Comparison of ENCODE assay signal across 20 cellular contexts in the genomic region with DNA sequence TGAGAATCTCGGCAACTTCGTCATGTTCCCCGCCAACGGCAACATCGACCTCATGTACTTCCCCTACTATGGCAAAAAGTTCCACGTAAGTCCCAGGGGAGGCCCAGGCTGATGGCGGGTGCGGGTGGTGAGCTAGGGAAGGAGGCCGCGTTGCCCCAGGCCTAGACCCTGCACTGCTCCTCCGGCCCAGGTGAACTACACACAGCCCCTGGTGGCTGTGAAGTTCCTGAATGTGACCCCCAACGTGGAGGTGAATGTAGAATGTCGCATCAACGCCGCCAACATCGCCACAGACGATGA. TPM values are rescaled to one million over a fixed set of nuclear protein-coding genes. Genes with fewer than 3 reads are reported as not detected.
DNase-seq lines count a peak whose midpoint lies in the region; ATAC-seq, FAIRE-seq and TF ChIP-seq lines count a peak whose summit lies in the region.
"Had no signal": no experiment of that assay in that cellular context is flagged by ENCODE, and none has a peak within 500 bp of the region (broad histone marks: within the 10 kb centered on the region; RNA-seq: fewer than 3 reads in every experiment).

No MANE protein-coding gene starts in this region.

- peaks cover 41% of the 10 kb centered on the region for H3K4me1 Mint-ChIP-seq in GM23338
- H3K4me1 Mint-ChIP-seq in dendritic cell treated with granulocyte-macrophage colony-stimulating factor and Interleukin-4, amounts not matched to agents 40 ng/mL and 50 ng/mL, for 4 days (ENCODE audit: low read depth) = peaks cover 32% of the 10 kb centered on the region
- peaks cover 37% of the 10 kb centered on the region for H3K4me1 Mint-ChIP-seq in stimulated activated memory B cell treated with anti-CD40 and anti-IgM and Interleukin-4, amounts not matched to agents 10 μg/mL and 1 μg/mL and 100 μg/mL, for 72 hours

- intact Hi-C loops in dendritic cell treated with granulocyte-macrophage colony-stimulating factor and Interleukin-4, amounts not matched to agents 40 ng/mL and 50 ng/mL, for 4 days (cut with micrococcal nuclease) = no loop called here
- intact Hi-C loops in left lung (cut with DNase I) = no loop called here

- ATAC-seq in GM23338 (no peak), left lung (no peak)
- peak; percentile 65 for ATAC-seq in stimulated activated memory B cell treated with anti-CD40 and anti-IgM and Interleukin-4, amounts not matched to agents 10 μg/mL and 1 μg/mL and 100 μg/mL, for 72 hours

- H2AFZ ChIP-seq in GM23338 = no peak overlapping the region

- peaks cover 10% of the 10 kb centered on the region for H3F3A ChIP-seq in GM23338 (replicated peaks; ENCODE audit: low read depth)

- H3K9me3 Mint-ChIP-seq in GM23338 = peaks cover 2% of the 10 kb centered on the region; the same call in 2 of the 3 replicates
- no peaks in the 10 kb centered on the region for H3K9me3 Mint-ChIP-seq in dendritic cell treated with granulocyte-macrophage colony-stimulating factor and Interleukin-4, amounts not matched to agents 40 ng/mL and 50 ng/mL, for 4 days
- peaks cover 2% of the 10 kb centered on the region for H3K9me3 Mint-ChIP-seq in stimulated activated memory B cell treated with anti-CD40 and anti-IgM and Interleukin-4, amounts not matched to agents 10 μg/mL and 1 μg/mL and 100 μg/mL, for 72 hours

- H3K9me2 ChIP-seq in GM23338 (ENCODE audit: insufficient read depth) = no peaks in the 10 kb centered on the region; the same call in 1 of the 2 replicates
- H3K9me2 ChIP-seq: SK-N-SH had no signal

- peak; percentile 15 for DNase-seq in CD1c-positive myeloid dendritic cell (ENCODE audit: extremely low spot score)
- DNase-seq in GM23338 (ENCODE audit: low spot score) = no peak
- DNase-seq in left lung = no peak
- DNase-seq in frontal cortex (ENCODE audit: low spot score in 2 of 2) = no peak
- no peak for DNase-seq in NCI-H2029 (lab: John Stamatoyannopoulos, UW)
- DNase-seq: COR-L47, GF-D8, H9, NCI-H1417 treated with DMSO at 0.1 percent for 48 hours, NCI-H187 treated with DMSO at 0.1 percent for 48 hours, NCI-H226, SHP77 treated with DMSO at 0.1 percent for 48 hours, SK-N-SH had no signal

- no peaks in the 10 kb centered on the region for H3K9me3 ChIP-seq in left lung
- H3K9me3 ChIP-seq: SK-N-SH had no signal

- 0 out of 2 replicates have a peak overlapping the region, but pooled peaks have one; percentile 95 for H3K27ac Mint-ChIP-seq in GM23338
- H3K27ac Mint-ChIP-seq in dendritic cell treated with granulocyte-macrophage colony-stimulating factor and Interleukin-4, amounts not matched to agents 40 ng/mL and 50 ng/mL, for 4 days = peak overlapping the region; percentile 16
- H3K27ac Mint-ChIP-seq in stimulated activated memory B cell treated with anti-CD40 and anti-IgM and Interleukin-4, amounts not matched to agents 10 μg/mL and 1 μg/mL and 100 μg/mL, for 72 hours = peak overlapping the region; percentile 57
- H3K27ac Mint-ChIP-seq: CD14-positive monocyte had no signal

- peaks cover 25% of the 10 kb centered on the region for H3K4me1 ChIP-seq in GM23338 (ENCODE audit: insufficient read depth)
- peaks cover 12 to 14% of the 10 kb centered on the region in 2 donors for H3K4me1 ChIP-seq in left lung

- H3K79me2 ChIP-seq in GM23338 (replicated peaks; ENCODE audit: insufficient read depth) = no peaks in the 10 kb centered on the region

- H4K20me1 ChIP-seq in GM23338 (replicated peaks; ENCODE audit: insufficient read depth) = no peaks in the 10 kb centered on the region

- peaks cover 34% of the 10 kb centered on the region for H3K36me3 Mint-ChIP-seq in GM23338 (ENCODE audit: low read depth)
- H3K36me3 Mint-ChIP-seq in dendritic cell treated with granulocyte-macrophage colony-stimulating factor and Interleukin-4, amounts not matched to agents 40 ng/mL and 50 ng/mL, for 4 days (ENCODE audit: low read depth) = no peaks in the 10 kb centered on the region
- peaks cover 5% of the 10 kb centered on the region for H3K36me3 Mint-ChIP-seq in stimulated activated memory B cell treated with anti-CD40 and anti-IgM and Interleukin-4, amounts not matched to agents 10 μg/mL and 1 μg/mL and 100 μg/mL, for 72 hours

- no peak overlapping the region for H3K4me3 ChIP-seq in GM23338
- H3K4me3 ChIP-seq in left lung = no peak overlapping the region

- H3K27me3 ChIP-seq in GM23338 (ENCODE audit: insufficient read depth) (peaks cover 20% of the 10 kb centered on the region), left lung (peaks cover 15 to 38% of the 10 kb centered on the region in 2 donors)

- no peak overlapping the region for H3K4me2 ChIP-seq in GM23338
- H3K4me2 ChIP-seq: SK-N-SH had no signal

- no peak for FAIRE-seq in frontal cortex (lab: Jason Lieb, UNC)

- no peak overlapping the region for H3K4me3 Mint-ChIP-seq in GM23338
- H3K4me3 Mint-ChIP-seq in dendritic cell treated with granulocyte-macrophage colony-stimulating factor and Interleukin-4, amounts not matched to agents 40 ng/mL and 50 ng/mL, for 4 days = no peak overlapping the region
- H3K4me3 Mint-ChIP-seq in stimulated activated memory B cell treated with anti-CD40 and anti-IgM and Interleukin-4, amounts not matched to agents 10 μg/mL and 1 μg/mL and 100 μg/mL, for 72 hours = no peak overlapping the region
- H3K4me3 Mint-ChIP-seq: CD14-positive monocyte had no signal

- H3K36me3 ChIP-seq in GM23338 (ENCODE audit: insufficient read depth) = no peaks in the 10 kb centered on the region
- no peaks in the 10 kb centered on the region for H3K36me3 ChIP-seq in left lung

- H3K27ac ChIP-seq in GM23338 (ENCODE audit: low read depth) (no peak overlapping the region), left lung (no peak overlapping the region)

- peaks cover 29% of the 10 kb centered on the region for H3K27me3 Mint-ChIP-seq in GM23338 (ENCODE audit: insufficient read depth, low read depth, poor library complexity)
- H3K27me3 Mint-ChIP-seq in dendritic cell treated with granulocyte-macrophage colony-stimulating factor and Interleukin-4, amounts not matched to agents 40 ng/mL and 50 ng/mL, for 4 days = peaks cover 52% of the 10 kb centered on the region
- H3K27me3 Mint-ChIP-seq in stimulated activated memory B cell treated with anti-CD40 and anti-IgM and Interleukin-4, amounts not matched to agents 10 μg/mL and 1 μg/mL and 100 μg/mL, for 72 hours = peaks cover 20% of the 10 kb centered on the region

- no peak for TF ChIP-seq CTCF in GM23338 (conservative IDR thresholded peaks at IDR 0.05; ENCODE audit: low read depth in 2 of 2)
- TF ChIP-seq CTCF in left lung (IDR thresholded peaks at IDR 0.05) = no peak

TF ChIP-seq in GM23338, 12 proteins besides CTCF, POLR2A, EP300 and RAD21 (continues in another document):
- TF ChIP-seq STAT1 (IDR thresholded peaks at IDR 0.05; ENCODE audit: unreplicated experiment) = no peak

RNA-seq across cellular contexts. Expression of gene ATP1B2, which starts 4.8 kb away (rescaled TPM):
- 11.2 and 14.9 TPM in 2 replicates for total RNA-seq in GM23338 (2014; rRNA removed; shearing (Covaris generic))
- 33.1 and 35.3 TPM in 2 replicates for polyA plus RNA-seq in GM23338 (2016; fragmentation: Nextera tagmentation; extraction: Ambion mirVana)
- total RNA-seq in left lung (1 to 10 TPM in 1 of 2 donors, under 1 TPM in 1; 0.68 to 2.4 TPM), frontal cortex (8.2 TPM)
- total RNA-seq: IMR-90, MCF 10A, RPMI7951 had no signal
- polyA plus RNA-seq: CD14-positive monocyte had no signal

RNA-seq across cellular contexts. Expression of gene SHBG, which starts 25.6 kb away (rescaled TPM):
- 0.38 and 0.66 TPM in 2 replicates for total RNA-seq in GM23338 (2014; rRNA removed; shearing (Covaris generic))
- 0.48 and 0.90 TPM in 2 replicates for polyA plus RNA-seq in GM23338 (2016; fragmentation: Nextera tagmentation; extraction: Ambion mirVana)
- under 1 TPM in 1 of 2 donors, not detected in 1; 0.50 TPM for total RNA-seq in left lung
- not detected for total RNA-seq in frontal cortex
- total RNA-seq: A673, RPMI7951 had no signal

RNA-seq across cellular contexts. Expression of gene SAT2, which starts 27.9 kb away (rescaled TPM):
- total RNA-seq in GM23338 (2014; rRNA removed; shearing (Covaris generic)) = 52.7 and 56.7 TPM in 2 replicates
- 69.4 and 74.4 TPM in 2 replicates for polyA plus RNA-seq in GM23338 (2016; fragmentation: Nextera tagmentation; extraction: Ambion mirVana)
- total RNA-seq in left lung (10 to 100 TPM; 59.8 to 77.3 TPM), frontal cortex (31.4 TPM)

RNA-seq across cellular contexts. Expression of gene TP53, which starts 31.8 kb away (rescaled TPM):
- total RNA-seq in GM23338 (2014; rRNA removed; shearing (Covaris generic)) = 154 and 178 TPM in 2 replicates
- polyA plus RNA-seq in GM23338 (2016; fragmentation: Nextera tagmentation; extraction: Ambion mirVana) = 119 and 138 TPM in 2 replicates
- total RNA-seq in left lung = 10 to 100 TPM; 50.9 to 54.3 TPM
- total RNA-seq in frontal cortex = 6.9 TPM

RNA-seq across cellular contexts. Expression of gene WRAP53, which starts 32.8 kb away (rescaled TPM):
- total RNA-seq in GM23338 (2014; rRNA removed; shearing (Covaris generic)) = 27.1 and 28.1 TPM in 2 replicates
- 33.3 and 33.5 TPM in 2 replicates for polyA plus RNA-seq in GM23338 (2016; fragmentation: Nextera tagmentation; extraction: Ambion mirVana)
- total RNA-seq in left lung (10 to 100 TPM in 1 of 2 donors, 1 to 10 TPM in 1; 9.4 to 10.6 TPM), frontal cortex (11.8 TPM)

Comparison
In these comparisons a context has a peak if more than half of its experiments do, and no peak if none do; other contexts are left out.
1. H3K27ac Mint-ChIP-seq: peak in every context shown above with its lines; median percentile 95 in GM23338; 57 in stimulated activated memory B cell treated with anti-CD40 and anti-IgM and Interleukin-4, amounts not matched to agents 10 μg/mL and 1 μg/mL and 100 μg/mL, for 72 hours; 16 in dendritic cell treated with granulocyte-macrophage colony-stimulating factor and Interleukin-4, amounts not matched to agents 40 ng/mL and 50 ng/mL, for 4 days.